ENCODE assay signal across 13 cellular contexts in genomic region chr16:77805403-77805802, GRCh38. TPM values are rescaled to one million over a fixed set of nuclear protein-coding genes. Genes with fewer than 3 reads are reported as not detected.
"Had no signal": no experiment of that assay in that cellular context is flagged by ENCODE, and none has a peak within 500 bp of the region (broad histone marks: within the 10 kb centered on the region; RNA-seq: fewer than 3 reads in every experiment).

No MANE protein-coding gene starts in this region.

- H3K27me3 ChIP-seq: brain microvascular endothelial cell had no signal

- H3K27ac ChIP-seq: brain microvascular endothelial cell, suprapubic skin had no signal

- H3K4me3 ChIP-seq: mucosa of descending colon, suprapubic skin had no signal

- H3K4me1 ChIP-seq: suprapubic skin had no signal

- H3K9me3 ChIP-seq: mucosa of descending colon, suprapubic skin had no signal

- ATAC-seq: esophagus mucosa, left colon, mucosa of descending colon, natural killer cell had no signal

- H3K36me3 ChIP-seq: brain microvascular endothelial cell, suprapubic skin had no signal

- DNase-seq: activated B cell treated with CpG ODN at 0.5 μM for 24 hours; activated CD4-positive, alpha-beta T cell treated with anti-CD3 and anti-CD28 coated beads, Interleukin-2, amount 10 ng/mL, durations not matched to agents 7 days and 5 days; activated CD8-positive, alpha-beta memory T cell treated with anti-CD3 and anti-CD28 coated beads for 24 hours; activated naive CD4-positive, alpha-beta T cell treated with anti-CD3 and anti-CD28 coated beads for 36 hours; brain microvascular endothelial cell; left colon; mucosa of descending colon; natural killer cell; stimulated activated CD4-positive, alpha-beta T cell treated with anti-CD3 and anti-CD28 coated beads, Interleukin-12 subunit alpha, Interleukin-12 subunit beta, amount 100 ng/mL, for 4 hours; stimulated activated naive CD4-positive, alpha-beta T cell treated with Interleukin-2 at 50 U/mL for 16 hours had no signal

RNA-seq across cellular contexts. Expression of gene VAT1L, which starts 17.0 kb away (rescaled TPM):
- total RNA-seq: activated B cell treated with CpG ODN at 0.5 μM for 24 hours; activated CD4-positive, alpha-beta T cell treated with anti-CD3 and anti-CD28 coated beads, Interleukin-2, amount 10 ng/mL, durations not matched to agents 7 days and 5 days; activated naive CD4-positive, alpha-beta T cell treated with anti-CD3 and anti-CD28 coated beads for 36 hours; natural killer cell; T-helper 1 cell treated with Interleukin-12 subunit alpha and Interleukin-12 subunit beta and Interleukin-4 antibody, amounts not matched to agents 30 ng/mL and 1 ng/mL, for 36 hours had no signal
